ENCODE assay signal across 6 cellular contexts in genomic region chr1:1428967-1429366, GRCh38. TPM values are rescaled to one million over a fixed set of nuclear protein-coding genes. Genes with fewer than 3 reads are reported as not detected.
"Had no signal": no experiment of that assay in that cellular context is flagged by ENCODE, and none has a peak within 500 bp of the region (broad histone marks: within the 10 kb centered on the region; RNA-seq: fewer than 3 reads in every experiment).

No MANE protein-coding gene starts in this region.

RNA-seq across cellular contexts. Expression of gene ANKRD65, which starts 7.9 kb away (rescaled TPM):
- total RNA-seq: activated CD4-positive, alpha-beta T cell treated with anti-CD3 and anti-CD28 coated beads for 36 hours; activated CD4-positive, alpha-beta T cell treated with anti-CD3 and anti-CD28 coated beads, Interleukin-2, amount 10 ng/mL, durations not matched to agents 7 days and 5 days; activated CD8-positive, alpha-beta T cell treated with anti-CD3 and anti-CD28 coated beads, Interleukin-2, amount 10 ng/mL, durations not matched to agents 7 days and 5 days; activated naive CD4-positive, alpha-beta T cell treated with anti-CD3 and anti-CD28 coated beads for 36 hours; LHCN-M2; SJSA1 had no signal

RNA-seq across cellular contexts. Expression of gene ATAD3C, which starts 20.5 kb away (rescaled TPM):
- total RNA-seq: LHCN-M2, SJSA1 had no signal
